13 cellular contexts compared by ENCODE assay signal in genomic region chr9:124270504-124271335, GRCh38. TPM values are rescaled to one million over a fixed set of nuclear protein-coding genes. Genes with fewer than 3 reads are reported as not detected.
DNase-seq lines count a peak whose midpoint lies in the region; ATAC-seq, FAIRE-seq and TF ChIP-seq lines count a peak whose summit lies in the region.
"Had no signal": no experiment of that assay in that cellular context is flagged by ENCODE, and none has a peak within 500 bp of the region (broad histone marks: within the 10 kb centered on the region; RNA-seq: fewer than 3 reads in every experiment).

No MANE protein-coding gene starts in this region.

- H3K9me3 ChIP-seq in Peyer's patch (no peaks in the 10 kb centered on the region), right cardiac atrium (ENCODE audit: control insufficient read depth, low read length) (no peaks in the 10 kb centered on the region), MG63 (no peaks in the 10 kb centered on the region)

- 44% methylated on average over 14 of the region's 14 CpGs for WGBS in right cardiac atrium

- H3K36me3 ChIP-seq in Peyer's patch (no peaks in the 10 kb centered on the region), rectal smooth muscle tissue (ENCODE audit: control insufficient read depth, insufficient read depth, low read length) (no peaks in the 10 kb centered on the region), MG63 (peaks cover 64% of the 10 kb centered on the region)

- DNase-seq in GM12892 (ENCODE audit: insufficient read length) (no peak), Peyer's patch (peak in 2 of 3 donors; percentile 85 to 87), right cardiac atrium (peak; percentile 74 to 89 (median 87)), MG63 (no peak), foreskin keratinocyte (no peak)
- DNase-seq: activated T-cell treated with anti-CD3 and anti-CD28 coated beads, Interleukin-2, amount 50 U/mL, for 24 hours; CD4-positive, alpha-beta memory T cell; NK-92 treated with Interleukin-12 subunit alpha and Interleukin-12 subunit beta, amount 100 ng/mL, for 24 hours; T-helper 9 cell had no signal

- H3K27me3 ChIP-seq in Peyer's patch (no peaks in the 10 kb centered on the region), right cardiac atrium (ENCODE audit: control insufficient read depth, insufficient read depth) (no peaks in the 10 kb centered on the region), rectal smooth muscle tissue (ENCODE audit: control insufficient read depth, insufficient read depth, low read length) (no peaks in the 10 kb centered on the region), MG63 (no peaks in the 10 kb centered on the region), foreskin keratinocyte (no peaks in the 10 kb centered on the region)

- TF ChIP-seq POLR2A in GM12892 (IDR thresholded peaks at IDR 0.05; ENCODE audit: low read depth, low read length) (peak; percentile 26; the same call in 1 of the 2 replicates), Peyer's patch (IDR thresholded peaks at IDR 0.05) (no peak)

- ATAC-seq in right cardiac atrium, result peak; percentile 82 to 88
- no peak for ATAC-seq in foreskin keratinocyte
- ATAC-seq in HG03175 (IDR thresholded peaks at IDR 0.05; ENCODE audit: unreplicated experiment), result no peak
- ATAC-seq in HG02840 (IDR thresholded peaks at IDR 0.05; ENCODE audit: low FRiP score, unreplicated experiment), result no peak
- ATAC-seq: K562 had no signal

- H3K27ac ChIP-seq in Peyer's patch (peak overlapping the region; percentile 46 to 92 (median 70)), right cardiac atrium (ENCODE audit: low read length) (peak overlapping the region; percentile 32), rectal smooth muscle tissue (ENCODE audit: low read depth, low read length) (peak overlapping the region; percentile 82), foreskin keratinocyte (no peak overlapping the region)

- no peak for FAIRE-seq in GM12892 (lab: Jason Lieb, UNC)
- FAIRE-seq: K562 had no signal

- H3K9ac ChIP-seq in rectal smooth muscle tissue (ENCODE audit: low read length), result no peak overlapping the region

- TF ChIP-seq CTCF in Peyer's patch (IDR thresholded peaks at IDR 0.05) (no peak), foreskin keratinocyte (conservative IDR thresholded peaks at IDR 0.05) (no peak)

- H3K4me3 ChIP-seq in Peyer's patch, result peak overlapping the region in 1 of 4 donors; percentile 2
- no peak overlapping the region for H3K4me3 ChIP-seq in right cardiac atrium (ENCODE audit: low read length)
- H3K4me3 ChIP-seq in rectal smooth muscle tissue (ENCODE audit: low read length), result no peak overlapping the region
- no peak overlapping the region for H3K4me3 ChIP-seq in MG63
- H3K4me3 ChIP-seq: K562 had no signal

- intact Hi-C loops in right cardiac atrium (cut with DNase I), result no loop called here

- H3K4me1 ChIP-seq in Peyer's patch (peaks cover 14 to 53% (median 25%) of the 10 kb centered on the region in 4 donors), right cardiac atrium (ENCODE audit: control insufficient read depth, insufficient read depth, low read length) (peaks cover 21% of the 10 kb centered on the region), rectal smooth muscle tissue (ENCODE audit: control insufficient read depth, insufficient read depth, low read length) (peaks cover 49% of the 10 kb centered on the region), foreskin keratinocyte (peaks cover 19% of the 10 kb centered on the region)

RNA-seq across cellular contexts. Expression of gene NEK6, which starts 13.0 kb away (rescaled TPM):
- polyA plus RNA-seq in GM12892 (2012; ENCODE audit: missing spikeins), result 142 TPM
- total RNA-seq in Peyer's patch (10 to 100 TPM; 38.4 to 77.6 (median 46.9) TPM), right cardiac atrium (10 to 100 TPM; 12.0 to 19.2 (median 15.6) TPM), foreskin keratinocyte (28.4 and 30.3 TPM in 2 replicates)
- polyA plus RNA-seq in right cardiac atrium (4.7 TPM), foreskin keratinocyte (29.7 and 30.5 TPM in 2 replicates)
- 25.0 and 33.1 TPM in 2 replicates for total RNA-seq in MG63 (2014; rRNA removed; shearing (Covaris generic); ENCODE audit: low replicate concordance)

Comparison
In these comparisons a context has a peak if more than half of its experiments do, and no peak if none do; other contexts are left out.
1. DNase-seq: peak in Peyer's patch (2 of 3) and right cardiac atrium (3 of 3); none in GM12892 (single experiment), MG63 (single experiment) and foreskin keratinocyte (0 of 2).
2. ATAC-seq: peak in right cardiac atrium (2 of 2); none in foreskin keratinocyte (single experiment), HG03175 (single experiment) and HG02840 (single experiment).